ENCODE assay signal across 8 cellular contexts in genomic region chr17:42121066-42121769, GRCh38. TPM values are rescaled to one million over a fixed set of nuclear protein-coding genes. Genes with fewer than 3 reads are reported as not detected.
DNase-seq lines count a peak whose midpoint lies in the region; ATAC-seq and TF ChIP-seq lines count a peak whose summit lies in the region.

Gene KAT2A (minus strand): TSS chr17:42121367. CDS start chr17:42121304, 63 bp downstream.

- H3K9me3 ChIP-seq in HUES64 (ENCODE audit: insufficient read depth, low read depth, low read length), result no peaks in the 10 kb centered on the region
- H3K9me3 ChIP-seq in RWPE2 (ENCODE audit: severe bottlenecking), result no peaks in the 10 kb centered on the region

- peak; percentile 98 for DNase-seq in AG20443 (ENCODE audit: low spot score)
- no peak for DNase-seq in RWPE2 (ENCODE audit: low spot score)
- DNase-seq in activated T-helper 2 cell treated with anti-CD3 and anti-CD28 coated beads, Interferon-gamma antibody, Interleukin-2, Interleukin-4, amounts not matched to agents 10 μg/mL and 5 μg/mL and 100 μg/mL, durations not matched to agents 14 hours and 24 hours and 36 hours (ENCODE audit: low spot score), result peak; percentile 68
- peak; percentile 83 for DNase-seq in fibroblast of pulmonary artery (ENCODE audit: low read depth)
- peak; percentile 73 for DNase-seq in natural killer cell
- DNase-seq in stimulated activated naive CD4-positive, alpha-beta T cell (lab: John Stamatoyannopoulos, UW), result peak; percentile 38 to 73 (median 67)

- ATAC-seq in GM19025 (IDR thresholded peaks at IDR 0.05; ENCODE audit: low read depth, unreplicated experiment), result peak; percentile 77
- ATAC-seq in RWPE2 (ENCODE audit: low read depth), result peak; percentile 91
- peak; percentile 84 to 90 (median 89) for ATAC-seq in natural killer cell

- 11% methylated on average over 35 of the region's 44 CpGs for WGBS in HUES64

- H3K36me3 ChIP-seq in HUES64 (ENCODE audit: insufficient read depth, low read length), result peaks cover 44% of the 10 kb centered on the region
- H3K36me3 ChIP-seq in RWPE2 (ENCODE audit: low read depth), result peaks cover 42% of the 10 kb centered on the region

- H3K27ac ChIP-seq in HUES64 (ENCODE audit: low read depth, low read length) (peak within 1 kb of the TSS; percentile 83), RWPE2 (ENCODE audit: poor library complexity, severe bottlenecking) (peak within 1 kb of the TSS; percentile 22)

- intact Hi-C loops in activated T-helper 2 cell treated with anti-CD3 and anti-CD28 coated beads, Interferon-gamma antibody, Interleukin-2, Interleukin-4, amounts not matched to agents 10 μg/mL and 5 μg/mL and 100 μg/mL, durations not matched to agents 14 hours and 24 hours and 36 hours (cut with micrococcal nuclease), result no loop called here
- intact Hi-C loops in natural killer cell (cut with micrococcal nuclease), result no loop called here

- H3K9me3 Mint-ChIP-seq in activated T-helper 2 cell treated with anti-CD3 and anti-CD28 coated beads, Interferon-gamma antibody, Interleukin-2, Interleukin-4, amounts not matched to agents 10 μg/mL and 5 μg/mL and 100 μg/mL, durations not matched to agents 14 hours and 24 hours and 36 hours, result no peaks in the 10 kb centered on the region
- H3K9me3 Mint-ChIP-seq in natural killer cell, result no peaks in the 10 kb centered on the region

- H3K27me3 Mint-ChIP-seq in activated T-helper 2 cell treated with anti-CD3 and anti-CD28 coated beads, Interferon-gamma antibody, Interleukin-2, Interleukin-4, amounts not matched to agents 10 μg/mL and 5 μg/mL and 100 μg/mL, durations not matched to agents 14 hours and 24 hours and 36 hours (ENCODE audit: low read depth), result no peaks in the 10 kb centered on the region
- H3K27me3 Mint-ChIP-seq in natural killer cell (ENCODE audit: low read depth in 2 of 2), result no peaks in the 10 kb centered on the region

- H3K27ac Mint-ChIP-seq in activated T-helper 2 cell treated with anti-CD3 and anti-CD28 coated beads, Interferon-gamma antibody, Interleukin-2, Interleukin-4, amounts not matched to agents 10 μg/mL and 5 μg/mL and 100 μg/mL, durations not matched to agents 14 hours and 24 hours and 36 hours, result peak within 1 kb of the TSS; percentile 65
- H3K27ac Mint-ChIP-seq in natural killer cell, result peak within 1 kb of the TSS in 1 of 2 donors; percentile 47

- H3K27me3 ChIP-seq in HUES64 (ENCODE audit: insufficient read depth, low read length) (no peaks in the 10 kb centered on the region), RWPE2 (ENCODE audit: insufficient read depth, poor library complexity, severe bottlenecking) (no peaks in the 10 kb centered on the region)

- no peak for TF ChIP-seq CTCF in RWPE2 (IDR thresholded peaks at IDR 0.05; ENCODE audit: poor library complexity, severe bottlenecking)
- TF ChIP-seq CTCF in fibroblast of pulmonary artery (IDR thresholded peaks at IDR 0.05; ENCODE audit: low read length, missing control alignments), result no peak
- TF ChIP-seq CTCF in natural killer cell (IDR thresholded peaks at IDR 0.05), result no peak

- H3K36me3 Mint-ChIP-seq in activated T-helper 2 cell treated with anti-CD3 and anti-CD28 coated beads, Interferon-gamma antibody, Interleukin-2, Interleukin-4, amounts not matched to agents 10 μg/mL and 5 μg/mL and 100 μg/mL, durations not matched to agents 14 hours and 24 hours and 36 hours (ENCODE audit: low read depth), result peaks cover 37% of the 10 kb centered on the region
- H3K36me3 Mint-ChIP-seq in natural killer cell, result no peaks in the 10 kb centered on the region

- H3K4me3 ChIP-seq in HUES64 (ENCODE audit: low read length) (peak within 1 kb of the TSS; percentile 48), RWPE2 (ENCODE audit: severe bottlenecking) (peak within 1 kb of the TSS; percentile 36), fibroblast of pulmonary artery (replicated peaks; ENCODE audit: low read depth, low read length) (peak within 1 kb of the TSS; percentile 59)

- H3K4me3 Mint-ChIP-seq in activated T-helper 2 cell treated with anti-CD3 and anti-CD28 coated beads, Interferon-gamma antibody, Interleukin-2, Interleukin-4, amounts not matched to agents 10 μg/mL and 5 μg/mL and 100 μg/mL, durations not matched to agents 14 hours and 24 hours and 36 hours (ENCODE audit: low read depth), result peak within 1 kb of the TSS; percentile 76
- peak within 1 kb of the TSS; percentile 75 for H3K4me3 Mint-ChIP-seq in natural killer cell

- peak within 1 kb of the TSS; percentile 61; the same call in 1 of the 2 replicates for H3K9ac ChIP-seq in HUES64 (ENCODE audit: low read depth, low read length)

- H3K4me1 Mint-ChIP-seq in activated T-helper 2 cell treated with anti-CD3 and anti-CD28 coated beads, Interferon-gamma antibody, Interleukin-2, Interleukin-4, amounts not matched to agents 10 μg/mL and 5 μg/mL and 100 μg/mL, durations not matched to agents 14 hours and 24 hours and 36 hours (ENCODE audit: low read depth), result peaks cover 18% of the 10 kb centered on the region
- peaks cover 5 to 28% of the 10 kb centered on the region in 2 donors for H3K4me1 Mint-ChIP-seq in natural killer cell

- H3K4me1 ChIP-seq in HUES64 (ENCODE audit: insufficient read depth, low read length), result peaks cover 4% of the 10 kb centered on the region; the same call in 1 of the 2 replicates
- H3K4me1 ChIP-seq in RWPE2 (ENCODE audit: insufficient read depth, poor library complexity, severe bottlenecking), result peaks cover 7% of the 10 kb centered on the region

RNA-seq across cellular contexts. Expression of gene KAT2A, which starts in this region (rescaled TPM):
- 21.3 TPM for polyA plus RNA-seq in HUES64 (2013, experiment 1 of 2)
- 22.0 TPM for polyA plus RNA-seq in HUES64 (2013, experiment 2 of 2)
- total RNA-seq in activated T-helper 2 cell treated with anti-CD3 and anti-CD28 coated beads, Interferon-gamma antibody, Interleukin-2, Interleukin-4, amounts not matched to agents 10 μg/mL and 5 μg/mL and 100 μg/mL, durations not matched to agents 14 hours and 24 hours and 36 hours, result 59.6 and 60.0 TPM in 2 replicates
- total RNA-seq in natural killer cell, result 10 to 100 TPM; 29.6 to 32.8 (median 29.9) TPM
